9 cellular contexts compared by ENCODE assay signal in genomic region chr12:6452245-6452731, GRCh38. TPM values are rescaled to one million over a fixed set of nuclear protein-coding genes. Genes with fewer than 3 reads are reported as not detected.
DNase-seq lines count a peak whose midpoint lies in the region; ATAC-seq lines count a peak whose summit lies in the region.
"Had no signal": no experiment of that assay in that cellular context is flagged by ENCODE, and none has a peak within 500 bp of the region (broad histone marks: within the 10 kb centered on the region; RNA-seq: fewer than 3 reads in every experiment).

No MANE protein-coding gene starts in this region.

- H3K27me3 Mint-ChIP-seq in activated T-helper 1 cell treated with anti-CD3 and anti-CD28 coated beads, Interleukin-12 subunit alpha, Interleukin-12 subunit beta, Interleukin-2, Interleukin-4 antibody, amounts not matched to agents 30 ng/mL and 10 ng/mL and 1 ng/mL, durations not matched to agents 14 hours and 24 hours and 36 hours (ENCODE audit: insufficient read depth), result no peaks in the 10 kb centered on the region

- peak overlapping the region; percentile 91 for H3K27ac Mint-ChIP-seq in activated T-helper 1 cell treated with anti-CD3 and anti-CD28 coated beads, Interleukin-12 subunit alpha, Interleukin-12 subunit beta, Interleukin-2, Interleukin-4 antibody, amounts not matched to agents 30 ng/mL and 10 ng/mL and 1 ng/mL, durations not matched to agents 14 hours and 24 hours and 36 hours

- H3K4me2 ChIP-seq in BLaER1, result peak overlapping the region; percentile 98

- H3K4me3 Mint-ChIP-seq in activated T-helper 1 cell treated with anti-CD3 and anti-CD28 coated beads, Interleukin-12 subunit alpha, Interleukin-12 subunit beta, Interleukin-2, Interleukin-4 antibody, amounts not matched to agents 30 ng/mL and 10 ng/mL and 1 ng/mL, durations not matched to agents 14 hours and 24 hours and 36 hours, result peak overlapping the region; percentile 98

- H3K4me1 ChIP-seq in BLaER1, result peaks cover 69% of the 10 kb centered on the region

- H3K36me3 Mint-ChIP-seq in activated T-helper 1 cell treated with anti-CD3 and anti-CD28 coated beads, Interleukin-12 subunit alpha, Interleukin-12 subunit beta, Interleukin-2, Interleukin-4 antibody, amounts not matched to agents 30 ng/mL and 10 ng/mL and 1 ng/mL, durations not matched to agents 14 hours and 24 hours and 36 hours (ENCODE audit: low read depth), result peaks cover 66% of the 10 kb centered on the region

- peaks cover 71% of the 10 kb centered on the region for H3K4me1 Mint-ChIP-seq in activated T-helper 1 cell treated with anti-CD3 and anti-CD28 coated beads, Interleukin-12 subunit alpha, Interleukin-12 subunit beta, Interleukin-2, Interleukin-4 antibody, amounts not matched to agents 30 ng/mL and 10 ng/mL and 1 ng/mL, durations not matched to agents 14 hours and 24 hours and 36 hours (ENCODE audit: low read depth)

- H3K9me3 ChIP-seq in BLaER1, result no peaks in the 10 kb centered on the region

- peak overlapping the region; percentile 87 for H3K9ac ChIP-seq in BLaER1

- H3K27ac ChIP-seq in BLaER1, result peak overlapping the region; percentile 94

- peak overlapping the region; percentile 75 for H3K4me3 ChIP-seq in BLaER1

- intact Hi-C loops in activated T-helper 1 cell treated with anti-CD3 and anti-CD28 coated beads, Interleukin-12 subunit alpha, Interleukin-12 subunit beta, Interleukin-2, Interleukin-4 antibody, amounts not matched to agents 30 ng/mL and 10 ng/mL and 1 ng/mL, durations not matched to agents 14 hours and 24 hours and 36 hours (cut with micrococcal nuclease), result loop anchor here (1.0 to 5.0 kb wide), 4 partner anchors 9 to 40 kb away; partner anchors contain the start of genes MRPL51 and NCAPD2
- intact Hi-C loops in Right ventricle myocardium superior (cut with DNase I), result no loop called here

- H4K20me1 ChIP-seq in BLaER1, result no peaks in the 10 kb centered on the region

- no peaks in the 10 kb centered on the region for H3K9me3 Mint-ChIP-seq in activated T-helper 1 cell treated with anti-CD3 and anti-CD28 coated beads, Interleukin-12 subunit alpha, Interleukin-12 subunit beta, Interleukin-2, Interleukin-4 antibody, amounts not matched to agents 30 ng/mL and 10 ng/mL and 1 ng/mL, durations not matched to agents 14 hours and 24 hours and 36 hours

- H3K36me3 ChIP-seq in BLaER1, result peaks cover 39% of the 10 kb centered on the region

- ATAC-seq in HG02642 (IDR thresholded peaks at IDR 0.05; ENCODE audit: poor library complexity, unreplicated experiment) (peak; percentile 10), Right ventricle myocardium superior (ENCODE audit: poor library complexity) (peak; percentile 37), HG02938 (IDR thresholded peaks at IDR 0.05; ENCODE audit: unreplicated experiment) (no peak)

- no peak for DNase-seq in activated T-helper 1 cell treated with anti-CD3 and anti-CD28 coated beads, Interleukin-12 subunit alpha, Interleukin-12 subunit beta, Interleukin-2, Interleukin-4 antibody, amounts not matched to agents 30 ng/mL and 10 ng/mL and 1 ng/mL, durations not matched to agents 14 hours and 24 hours and 36 hours (ENCODE audit: low spot score)
- no peak for DNase-seq in Right ventricle myocardium superior
- DNase-seq in pons (ENCODE audit: low spot score), result peak; percentile 58
- DNase-seq in DMS153 (lab: John Stamatoyannopoulos, UW), result no peak
- DNase-seq in stimulated activated CD4-positive, alpha-beta T cell treated with anti-CD3 and anti-CD28 coated beads, Interleukin-4, amount 100 ng/mL, for 24 hours, result no peak

- no peaks in the 10 kb centered on the region for H3K27me3 ChIP-seq in BLaER1

RNA-seq across cellular contexts. Expression of gene TAPBPL, which starts 0.4 kb away (rescaled TPM):
- 34.1 and 34.3 TPM in 2 replicates for total RNA-seq in activated T-helper 1 cell treated with anti-CD3 and anti-CD28 coated beads, Interleukin-12 subunit alpha, Interleukin-12 subunit beta, Interleukin-2, Interleukin-4 antibody, amounts not matched to agents 30 ng/mL and 10 ng/mL and 1 ng/mL, durations not matched to agents 14 hours and 24 hours and 36 hours
- total RNA-seq in Right ventricle myocardium superior, result 11.1 TPM

RNA-seq across cellular contexts. Expression of gene CD27, which starts 7.5 kb away (rescaled TPM):
- total RNA-seq in activated T-helper 1 cell treated with anti-CD3 and anti-CD28 coated beads, Interleukin-12 subunit alpha, Interleukin-12 subunit beta, Interleukin-2, Interleukin-4 antibody, amounts not matched to agents 30 ng/mL and 10 ng/mL and 1 ng/mL, durations not matched to agents 14 hours and 24 hours and 36 hours, result 82.1 and 82.3 TPM in 2 replicates
- 0.30 TPM for total RNA-seq in Right ventricle myocardium superior
- total RNA-seq: renal cortical epithelial cell had no signal

RNA-seq across cellular contexts. Expression of gene VAMP1, which starts 18.2 kb away (rescaled TPM):
- 49.7 and 52.8 TPM in 2 replicates for total RNA-seq in activated T-helper 1 cell treated with anti-CD3 and anti-CD28 coated beads, Interleukin-12 subunit alpha, Interleukin-12 subunit beta, Interleukin-2, Interleukin-4 antibody, amounts not matched to agents 30 ng/mL and 10 ng/mL and 1 ng/mL, durations not matched to agents 14 hours and 24 hours and 36 hours
- 3.2 TPM for total RNA-seq in Right ventricle myocardium superior

RNA-seq across cellular contexts. Expression of gene MRPL51, which starts 40.8 kb away (rescaled TPM):
- 250 and 258 TPM in 2 replicates for total RNA-seq in activated T-helper 1 cell treated with anti-CD3 and anti-CD28 coated beads, Interleukin-12 subunit alpha, Interleukin-12 subunit beta, Interleukin-2, Interleukin-4 antibody, amounts not matched to agents 30 ng/mL and 10 ng/mL and 1 ng/mL, durations not matched to agents 14 hours and 24 hours and 36 hours
- total RNA-seq in Right ventricle myocardium superior, result 280 TPM

RNA-seq across cellular contexts. Expression of gene NCAPD2, which starts 41.6 kb away (rescaled TPM):
- total RNA-seq in activated T-helper 1 cell treated with anti-CD3 and anti-CD28 coated beads, Interleukin-12 subunit alpha, Interleukin-12 subunit beta, Interleukin-2, Interleukin-4 antibody, amounts not matched to agents 30 ng/mL and 10 ng/mL and 1 ng/mL, durations not matched to agents 14 hours and 24 hours and 36 hours, result 91.6 and 93.4 TPM in 2 replicates
- 8.9 TPM for total RNA-seq in Right ventricle myocardium superior

Comparison
In these comparisons a context has a peak if more than half of its experiments do, and no peak if none do; other contexts are left out.
1. RNA of gene CD27, which starts 7.5 kb away (total RNA-seq): 82.1 to 82.3 TPM in activated T-helper 1 cell treated with anti-CD3 and anti-CD28 coated beads, Interleukin-12 subunit alpha, Interleukin-12 subunit beta, Interleukin-2, Interleukin-4 antibody, amounts not matched to agents 30 ng/mL and 10 ng/mL and 1 ng/mL, durations not matched to agents 14 hours and 24 hours and 36 hours; 0.30 TPM in Right ventricle myocardium superior (single experiment); every median in the first group is over 10 times any median in the second.
2. RNA of gene VAMP1, which starts 18.2 kb away (total RNA-seq): 49.7 to 52.8 TPM in activated T-helper 1 cell treated with anti-CD3 and anti-CD28 coated beads, Interleukin-12 subunit alpha, Interleukin-12 subunit beta, Interleukin-2, Interleukin-4 antibody, amounts not matched to agents 30 ng/mL and 10 ng/mL and 1 ng/mL, durations not matched to agents 14 hours and 24 hours and 36 hours; 3.2 TPM in Right ventricle myocardium superior (single experiment); every median in the first group is over 10 times any median in the second.